8 cellular contexts compared by ENCODE assay signal in the genomic region with DNA sequence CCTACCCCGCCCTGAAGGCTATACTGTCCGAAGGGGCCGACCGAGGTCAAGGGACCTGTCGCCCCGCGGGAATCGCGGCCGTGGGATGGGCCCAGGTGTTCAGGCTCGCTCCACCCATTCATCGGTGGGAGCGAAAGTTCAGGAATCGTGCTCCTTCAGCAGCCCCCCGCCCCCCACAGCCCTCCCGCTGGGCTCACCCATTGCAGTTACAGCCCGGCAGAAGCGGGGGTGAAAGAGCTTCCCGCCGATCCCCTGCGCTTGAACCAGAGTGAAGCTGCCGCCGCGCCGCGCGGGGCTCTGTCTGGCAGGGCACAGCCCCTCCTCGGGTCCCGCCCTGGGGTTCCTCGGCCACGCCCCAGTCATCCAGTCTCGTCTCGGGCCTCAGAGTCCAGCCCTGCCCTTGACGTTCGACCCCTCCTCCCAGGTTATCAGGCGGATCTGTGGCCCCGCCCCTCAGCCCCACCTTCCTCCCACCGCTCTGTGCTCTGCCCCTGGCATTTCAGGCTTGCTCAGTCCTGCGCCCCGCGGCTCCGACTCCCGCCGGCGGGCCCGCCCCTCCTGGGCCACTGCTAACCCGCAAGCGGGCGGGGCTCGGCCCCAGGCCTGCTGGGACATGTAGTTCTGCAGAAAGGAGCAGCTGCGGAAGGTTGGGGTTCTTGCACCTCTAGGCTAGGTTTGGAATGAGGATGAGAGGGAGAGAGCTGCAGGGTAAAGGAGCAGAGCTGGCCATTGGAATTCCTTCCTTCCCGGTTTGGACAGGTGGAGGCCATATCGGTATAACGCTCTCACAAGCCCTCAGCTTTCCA. TPM values are rescaled to one million over a fixed set of nuclear protein-coding genes. Genes with fewer than 3 reads are reported as not detected.
A peak's percentile ranks its signal among the peaks of the same experiment; 100 is the strongest.
DNase-seq lines count a peak whose midpoint lies in the region; ATAC-seq and TF ChIP-seq lines count a peak whose summit lies in the region.

TSS of gene MYORG (minus strand) at position 303 of the 806 bp plus-strand sequence. CDS start 3,955 bp downstream, outside the sequence.

- DNase-seq in AML-193 (lab: John Stamatoyannopoulos, UW) (peak; percentile 96 to 97), NCI-H460 (ENCODE audit: extremely low read depth, low read depth) (peak; percentile 90), choroid plexus epithelial cell (ENCODE audit: low read depth) (peak; percentile 78), kidney tubule cell (ENCODE audit: low spot score) (peak; percentile 97)
- peak; percentile 93 for DNase-seq in activated CD4-positive, alpha-beta T cell treated with anti-CD3 and anti-CD28 coated beads for 1 hour
- DNase-seq in stimulated activated CD4-positive, alpha-beta T cell treated with anti-CD3 and anti-CD28 coated beads, Interleukin-1b, Interleukin-23, amount 100 ng/mL, for 24 hours (ENCODE audit: low read depth in 4 of 4, low spot score in 1 of 4) = peak; percentile 85 to 96 (median 90)

- H3K4me3 ChIP-seq in choroid plexus epithelial cell (ENCODE audit: low read depth, low read length) = peak within 1 kb of the TSS; percentile 80

- TF ChIP-seq CTCF in choroid plexus epithelial cell (conservative IDR thresholded peaks at IDR 0.05; ENCODE audit: low read depth, low read length) = no peak

- ATAC-seq in GM19043 (IDR thresholded peaks at IDR 0.05; ENCODE audit: low read depth, unreplicated experiment) = peak; percentile 72
- ATAC-seq in HG03354 (IDR thresholded peaks at IDR 0.05; ENCODE audit: poor library complexity, severe bottlenecking, unreplicated experiment) = peak; percentile 82

RNA-seq across cellular contexts. Expression of gene MYORG, which starts in this region (rescaled TPM):
- total RNA-seq in NCI-H460 (2014; rRNA removed; shearing (Covaris generic)) = 0.61 and 0.79 TPM in 2 replicates
- polyA plus RNA-seq in NCI-H460 (2014; cell fraction: nucleus; rRNA removed) = 1.3 and 3.2 TPM in 2 replicates

Comparison
In these comparisons a context has a peak if more than half of its experiments do, and no peak if none do; other contexts are left out.
1. Peak in every context shown above with its lines: DNase-seq, ATAC-seq and H3K4me3 ChIP-seq.